In the genomic region with DNA sequence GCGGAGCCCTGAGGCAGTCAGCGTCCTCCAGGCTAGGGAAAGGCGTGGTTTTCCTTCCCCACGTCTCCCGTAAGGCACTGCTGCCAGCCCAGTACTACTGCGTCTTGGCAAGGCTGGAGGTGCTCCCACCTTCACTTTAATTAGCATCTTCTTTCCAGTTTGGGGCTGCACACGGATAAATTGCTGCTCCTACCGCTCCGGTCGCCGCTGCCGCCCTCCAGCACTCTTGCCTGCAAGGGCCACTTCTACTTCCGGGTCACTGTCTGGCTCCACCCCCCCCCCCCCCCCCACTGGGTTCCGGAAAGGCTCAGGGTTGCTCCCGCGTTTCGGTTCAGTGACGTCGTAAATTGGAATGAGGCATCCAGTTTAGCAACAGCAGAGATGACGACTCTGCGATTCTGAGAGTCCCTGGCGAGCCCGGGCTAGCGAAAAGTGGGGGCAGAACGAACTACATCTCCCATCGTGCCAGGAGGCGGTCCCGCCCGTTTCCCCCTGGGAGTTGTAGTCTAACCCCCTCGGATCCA, we compare ENCODE assay signal across 8 cellular contexts. TPM values are rescaled to one million over a fixed set of nuclear protein-coding genes. Genes with fewer than 3 reads are reported as not detected.
DNase-seq lines count a peak whose midpoint lies in the region; ATAC-seq, FAIRE-seq and TF ChIP-seq lines count a peak whose summit lies in the region.

A gene (minus strand): TSS at position 247 of the 524 bp plus-strand sequence. CDS start 100 bp downstream, at position 147.

- ATAC-seq in GM19043 (IDR thresholded peaks at IDR 0.05; ENCODE audit: low read depth, unreplicated experiment), result peak; percentile 71
- ATAC-seq in HG03354 (IDR thresholded peaks at IDR 0.05; ENCODE audit: poor library complexity, severe bottlenecking, unreplicated experiment), result peak; percentile 76
- ATAC-seq in activated CD4-positive, CD25-positive, alpha-beta regulatory T cell treated with anti-CD3 and anti-CD28 coated beads, Interleukin-2, amount 50 U/mL, for 24 hours, result peak; percentile 95
- peak; percentile 88 for ATAC-seq in central memory CD8-positive, alpha-beta T cell (replicated peaks; ENCODE audit: extremely low read depth, poor library complexity, severe bottlenecking)

- no peaks in the 10 kb centered on the region for H3K9me3 ChIP-seq in keratinocyte (ENCODE audit: control insufficient read depth, low read depth, low read length)

- no peaks in the 10 kb centered on the region for H3K9me3 Mint-ChIP-seq in central memory CD8-positive, alpha-beta T cell

- peaks cover 69% of the 10 kb centered on the region for H3K79me2 ChIP-seq in keratinocyte (ENCODE audit: control insufficient read depth, insufficient read depth, low read length)

- peak within 1 kb of the TSS; percentile 89 for H3K27ac Mint-ChIP-seq in central memory CD8-positive, alpha-beta T cell (ENCODE audit: low read depth)

- H3K4me2 ChIP-seq in keratinocyte (ENCODE audit: control insufficient read depth, extremely low read depth, insufficient read depth, low read depth, low read length), result peak within 1 kb of the TSS; percentile 98

- no peak for TF ChIP-seq CTCF in AG09309 (IDR thresholded peaks at IDR 0.05; ENCODE audit: control insufficient read depth, insufficient read depth, low read depth, low read length, missing control alignments)
- no peak for TF ChIP-seq CTCF in keratinocyte (optimal IDR thresholded peaks at IDR 0.05 in 1 of 3, IDR thresholded peaks at IDR 0.05 in 1 of 3, conservative IDR thresholded peaks at IDR 0.05 in 1 of 3; ENCODE audit: extremely low read depth in 1 of 3, insufficient read depth in 2 of 3, low read length in 3 of 3)

- H4K20me1 ChIP-seq in keratinocyte (ENCODE audit: control insufficient read depth, extremely low read depth, insufficient read depth, low read length), result no peaks in the 10 kb centered on the region

- peak within 1 kb of the TSS; percentile 97 for H3K27ac ChIP-seq in keratinocyte (ENCODE audit: control insufficient read depth, insufficient read depth, low read length)

- dilution Hi-C loops in keratinocyte (cut with MboI; ENCODE audit: extremely low pct_ligation_motif_present, low sequenced_read_pairs), result no loop called here

- no peaks in the 10 kb centered on the region for H3K27me3 Mint-ChIP-seq in central memory CD8-positive, alpha-beta T cell

- peaks cover 25% of the 10 kb centered on the region for H3K36me3 Mint-ChIP-seq in central memory CD8-positive, alpha-beta T cell (ENCODE audit: insufficient read depth)

- peaks cover 12 to 26% of the 10 kb centered on the region in 2 experiments for H3K36me3 ChIP-seq in keratinocyte (ENCODE audit: control insufficient read depth in 2 of 2, extremely low read depth in 1 of 2, insufficient read depth in 2 of 2, low read length in 2 of 2)

- H3K4me1 ChIP-seq in keratinocyte (ENCODE audit: control insufficient read depth, extremely low read depth, insufficient read depth, low read length), result peaks cover 29% of the 10 kb centered on the region

- H2AFZ ChIP-seq in keratinocyte (ENCODE audit: control insufficient read depth, low read length), result peak within 1 kb of the TSS; percentile 96

- peak within 1 kb of the TSS; percentile 66 for H3K4me3 ChIP-seq in AG09309 (ENCODE audit: control insufficient read depth, low read depth, low read length)
- H3K4me3 ChIP-seq in keratinocyte (ENCODE audit: control insufficient read depth in 2 of 3, extremely low read depth in 1 of 3, insufficient read depth in 2 of 3, low read depth in 1 of 3, low read length in 3 of 3), result peak within 1 kb of the TSS; percentile 70 to 83 (median 82)

- peak within 1 kb of the TSS; percentile 86 for H3K4me3 Mint-ChIP-seq in central memory CD8-positive, alpha-beta T cell

- no peaks in the 10 kb centered on the region for H3K9me1 ChIP-seq in keratinocyte (ENCODE audit: control insufficient read depth, extremely low read depth, insufficient read depth, low read length)

- H3K4me1 Mint-ChIP-seq in central memory CD8-positive, alpha-beta T cell, result peaks cover 58% of the 10 kb centered on the region

- DNase-seq in AG09309 (ENCODE audit: low read depth) (peak; percentile 75), NCI-H446 treated with DMSO at 0.1 percent for 48 hours (lab: John Stamatoyannopoulos, UW) (peak; percentile 95), keratinocyte (ENCODE audit: low read depth, low spot score) (no peak)
- DNase-seq in central memory CD8-positive, alpha-beta T cell (ENCODE audit: low spot score in 2 of 2), result peak; percentile 77 to 79
- DNase-seq in stimulated activated CD4-positive, alpha-beta T cell treated with anti-CD3 and anti-CD28 coated beads, Interleukin-12 subunit alpha, Interleukin-12 subunit beta, amount 100 ng/mL, for 48 hours (ENCODE audit: low read depth in 2 of 3, low spot score in 1 of 3), result peak; percentile 86 to 90 (median 90)

- H3K27me3 ChIP-seq in keratinocyte (ENCODE audit: control insufficient read depth, extremely low read depth, insufficient read depth, low read length), result no peaks in the 10 kb centered on the region

- H3K9ac ChIP-seq in keratinocyte (ENCODE audit: control insufficient read depth, extremely low read depth, insufficient read depth, low read length), result peak within 1 kb of the TSS; percentile 94

- peak; percentile 61 for FAIRE-seq in keratinocyte (lab: Jason Lieb, UNC)

RNA-seq across cellular contexts. Expression of the gene that starts here (rescaled TPM):
- 458 to 509 TPM (median 499 TPM) in 3 replicates for polyA plus RNA-seq in keratinocyte
- 146 TPM for polyA plus RNA-seq in keratinocyte (2011; ENCODE audit: low read depth)
- polyA plus RNA-seq in keratinocyte (2011; cell fraction: cytosol; rRNA removed), result 470 and 537 TPM in 2 replicates
- polyA plus RNA-seq in keratinocyte (2011; cell fraction: nucleus; rRNA removed), result 167 and 216 TPM in 2 replicates
- polyA plus RNA-seq in keratinocyte (2012; ENCODE audit: low replicate concordance), result 337 and 494 TPM in 2 replicates
- 108 to 141 TPM (median 126 TPM) in 3 replicates for polyA minus RNA-seq in keratinocyte
- polyA minus RNA-seq in keratinocyte (2011; cell fraction: cytosol; rRNA and poly(A)+ RNA removed), result 114 TPM
- polyA minus RNA-seq in keratinocyte (2011; cell fraction: nucleus; rRNA and poly(A)+ RNA removed), result 27.1 and 42.4 TPM in 2 replicates
